10 cellular contexts compared by ENCODE assay signal in the genomic region with DNA sequence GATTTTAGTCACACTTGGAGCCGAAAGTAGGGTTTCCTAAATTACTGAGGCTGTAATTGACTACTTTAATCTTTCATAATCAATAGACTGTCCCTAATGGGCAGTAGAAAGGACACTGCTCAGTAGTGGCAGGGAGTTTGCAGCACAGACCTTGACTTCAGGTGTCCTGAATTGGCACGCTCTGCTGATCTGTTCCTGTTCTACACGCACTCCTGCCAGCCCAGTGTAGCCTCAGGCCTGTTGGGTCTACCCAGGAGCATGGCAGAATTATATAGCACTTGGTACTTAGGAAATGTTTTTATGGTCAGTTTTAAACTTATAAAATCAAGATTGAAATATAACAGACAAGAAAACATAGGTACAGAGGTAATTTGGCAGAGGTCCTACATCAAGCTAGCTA. TPM values are rescaled to one million over a fixed set of nuclear protein-coding genes. Genes with fewer than 3 reads are reported as not detected.
DNase-seq lines count a peak whose midpoint lies in the region; TF ChIP-seq lines count a peak whose summit lies in the region.
"Had no signal": no experiment of that assay in that cellular context is flagged by ENCODE, and none has a peak within 500 bp of the region (broad histone marks: within the 10 kb centered on the region; RNA-seq: fewer than 3 reads in every experiment).

No MANE protein-coding gene starts in this region.

- no peak for TF ChIP-seq CTCF in HFFc6 (IDR thresholded peaks at IDR 0.05)
- TF ChIP-seq CTCF in brain (conservative IDR thresholded peaks at IDR 0.05) = no peak
- no peak for TF ChIP-seq CTCF in mesothelial cell of epicardium (IDR thresholded peaks at IDR 0.05; ENCODE audit: unreplicated experiment)

- DNase-seq in HFFc6 = no peak
- no peak for DNase-seq in mesothelial cell of epicardium (ENCODE audit: low spot score in 2 of 2, unreplicated experiment in 2 of 2)
- DNase-seq in T-helper 9 cell = no peak
- DNase-seq in RKO (ENCODE audit: low spot score) = no peak
- no peak for DNase-seq in hepatic stellate cell (ENCODE audit: low spot score)
- DNase-seq in AG08396 (ENCODE audit: low spot score) = no peak
- DNase-seq: retina, SHP77 treated with DMSO at 0.1 percent for 48 hours had no signal

- no peaks in the 10 kb centered on the region for H3K9me3 Mint-ChIP-seq in HFFc6
- no peaks in the 10 kb centered on the region for H3K9me3 Mint-ChIP-seq in brain
- no peaks in the 10 kb centered on the region for H3K9me3 Mint-ChIP-seq in mesothelial cell of epicardium

- H3K27me3 Mint-ChIP-seq in HFFc6 (ENCODE audit: insufficient read depth) (no peaks in the 10 kb centered on the region), brain (no peaks in the 10 kb centered on the region), mesothelial cell of epicardium (ENCODE audit: low read depth) (no peaks in the 10 kb centered on the region)

- H3K4me3 Mint-ChIP-seq in HFFc6 (no peak overlapping the region), brain (peak overlapping the region in 1 of 5 experiments; percentile 14), mesothelial cell of epicardium (no peak overlapping the region)

- H3K4me3 ChIP-seq in BLaER1 = no peak overlapping the region

- H4K20me1 ChIP-seq in BLaER1 = peaks cover 100% of the 10 kb centered on the region

- no peaks in the 10 kb centered on the region for H3K9me3 ChIP-seq in BLaER1

- H3K9ac ChIP-seq in BLaER1 = no peak overlapping the region

- H3K36me3 Mint-ChIP-seq in HFFc6 (ENCODE audit: low read depth) (peaks cover 16% of the 10 kb centered on the region), brain (peaks cover 56% of the 10 kb centered on the region), mesothelial cell of epicardium (peaks cover 16% of the 10 kb centered on the region)

- H3K27ac ChIP-seq in BLaER1 = 0 out of 2 replicates have a peak overlapping the region, but pooled peaks have one; percentile 4

- H3K4me1 Mint-ChIP-seq in HFFc6 (ENCODE audit: low read depth) (peaks cover 81% of the 10 kb centered on the region), brain (peaks cover 90% of the 10 kb centered on the region), mesothelial cell of epicardium (peaks cover 36% of the 10 kb centered on the region)

- H3K4me1 ChIP-seq in BLaER1 = peaks cover 78% of the 10 kb centered on the region

- peak overlapping the region; percentile 68 for H3K27ac Mint-ChIP-seq in HFFc6
- peak overlapping the region in 3 of 5 experiments; percentile 31 to 70 (median 66) for H3K27ac Mint-ChIP-seq in brain
- peak overlapping the region; percentile 47 for H3K27ac Mint-ChIP-seq in mesothelial cell of epicardium

- no peaks in the 10 kb centered on the region for H3K27me3 ChIP-seq in BLaER1

- peaks cover 90% of the 10 kb centered on the region for H3K36me3 ChIP-seq in BLaER1

- H3K4me2 ChIP-seq in BLaER1 = peak overlapping the region; percentile 21; the same call in 1 of the 2 replicates

RNA-seq across cellular contexts. Expression of a gene that starts 9.0 kb away (rescaled TPM):
- 100 to 1,000 TPM; 344 to 392 (median 380) TPM for total RNA-seq in HFFc6 (2021; fragmentation: NEBNext Ultra II Directional; extraction: Animal tissue kit (Norgen Biotek cat#: 25700))
- 337 TPM for polyA plus RNA-seq in brain (ENCODE audit: insufficient read depth, low read depth, low replicate concordance)
- 264 to 270 TPM (median 267 TPM) in 3 replicates for total RNA-seq in mesothelial cell of epicardium

RNA-seq across cellular contexts. Expression of a gene that starts 26.7 kb away (rescaled TPM):
- under 1 TPM; 0.28 to 0.78 (median 0.43) TPM for total RNA-seq in HFFc6 (2021; fragmentation: NEBNext Ultra II Directional; extraction: Animal tissue kit (Norgen Biotek cat#: 25700))
- polyA plus RNA-seq in brain (ENCODE audit: insufficient read depth, low read depth, low replicate concordance) = 8.1 TPM
- total RNA-seq in mesothelial cell of epicardium = 0.34 to 1.0 TPM (median 0.51 TPM) in 3 replicates
